Comparison of ENCODE assay signal across 23 cellular contexts in the genomic region with DNA sequence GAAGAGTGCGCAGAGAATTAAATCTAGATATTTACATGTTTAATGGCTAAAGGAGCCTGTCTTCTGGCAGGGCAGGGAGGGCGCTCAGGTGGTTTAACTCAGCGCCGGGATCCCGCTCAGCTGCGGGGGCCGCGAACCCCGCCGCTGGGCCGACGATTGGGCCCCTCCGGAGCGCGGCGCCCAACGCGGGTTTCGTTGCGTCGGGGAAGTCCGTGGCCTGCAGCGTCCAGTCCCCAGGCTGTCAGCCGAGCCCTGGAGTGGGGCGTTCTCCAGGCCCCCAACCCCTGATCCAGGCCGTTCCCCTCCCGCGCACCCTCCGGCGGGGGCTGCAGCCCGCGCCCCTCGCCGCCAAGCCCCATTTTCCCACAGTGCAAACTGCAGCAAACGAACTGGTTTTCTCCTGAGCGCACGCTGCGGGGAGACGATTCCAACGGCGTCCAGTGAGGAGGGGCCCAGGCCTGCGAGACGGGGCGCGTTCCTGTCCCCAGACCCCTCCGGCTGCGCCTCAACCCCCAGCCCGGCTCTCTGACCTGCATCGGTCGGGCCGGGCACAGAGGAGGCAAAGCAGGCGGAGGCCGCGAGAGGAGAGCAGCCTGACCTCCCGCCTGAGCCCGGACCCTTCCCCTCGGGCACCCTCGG. TPM values are rescaled to one million over a fixed set of nuclear protein-coding genes. Genes with fewer than 3 reads are reported as not detected.
DNase-seq lines count a peak whose midpoint lies in the region; ATAC-seq, FAIRE-seq and TF ChIP-seq lines count a peak whose summit lies in the region.
"Had no signal": no experiment of that assay in that cellular context is flagged by ENCODE, and none has a peak within 500 bp of the region (broad histone marks: within the 10 kb centered on the region; RNA-seq: fewer than 3 reads in every experiment).

No MANE protein-coding gene starts in this region.

- H3K79me2 ChIP-seq in SK-N-SH (ENCODE audit: insufficient read depth) (no peaks in the 10 kb centered on the region), keratinocyte (ENCODE audit: control insufficient read depth, insufficient read depth, low read length) (no peaks in the 10 kb centered on the region), Karpas-422 (ENCODE audit: low read length) (no peaks in the 10 kb centered on the region)

- H3K36me3 ChIP-seq in SK-N-SH (replicated peaks in 1 of 2; ENCODE audit: control insufficient read depth in 1 of 2, insufficient read depth in 2 of 2, low read length in 1 of 2) (no peaks in the 10 kb centered on the region), keratinocyte (ENCODE audit: control insufficient read depth in 2 of 2, extremely low read depth in 1 of 2, insufficient read depth in 2 of 2, low read length in 2 of 2) (no peaks in the 10 kb centered on the region), thoracic aorta (no peaks in the 10 kb centered on the region), Karpas-422 (ENCODE audit: insufficient read depth, low read length) (no peaks in the 10 kb centered on the region)
- H3K36me3 ChIP-seq: neutrophil, SJSA1, tibial artery had no signal

- TF ChIP-seq EP300 in SK-N-SH (IDR thresholded peaks at IDR 0.05; ENCODE audit: borderline replicate concordance in 1 of 2, low read depth in 1 of 2, low read length in 1 of 2) = no peak

- FAIRE-seq in keratinocyte (lab: Jason Lieb, UNC) = no peak

- peaks cover 8% of the 10 kb centered on the region for H3F3A ChIP-seq in SK-N-SH (replicated peaks; ENCODE audit: insufficient read depth)

- H3K9me3 ChIP-seq in SK-N-SH (no peaks in the 10 kb centered on the region), keratinocyte (ENCODE audit: control insufficient read depth, low read depth, low read length) (no peaks in the 10 kb centered on the region), thoracic aorta (no peaks in the 10 kb centered on the region), Karpas-422 (ENCODE audit: low read length) (no peaks in the 10 kb centered on the region)
- H3K9me3 ChIP-seq: neutrophil, SJSA1, tibial artery had no signal

- H2AFZ ChIP-seq in SK-N-SH (ENCODE audit: low read depth) = no peak overlapping the region
- no peak overlapping the region for H2AFZ ChIP-seq in keratinocyte (ENCODE audit: control insufficient read depth, low read length)
- H2AFZ ChIP-seq in Karpas-422 (ENCODE audit: low read length) = no peak overlapping the region

- H4K20me1 ChIP-seq in SK-N-SH (ENCODE audit: insufficient read depth) (peaks cover 41% of the 10 kb centered on the region; the same call in 1 of the 2 replicates), keratinocyte (ENCODE audit: control insufficient read depth, extremely low read depth, insufficient read depth, low read length) (no peaks in the 10 kb centered on the region), Karpas-422 (ENCODE audit: insufficient read depth, low read depth, low read length) (no peaks in the 10 kb centered on the region)

- ATAC-seq in SK-N-SH treated with all-trans-retinoic acid at 6 μM for 48 hours = no peak
- ATAC-seq in thoracic aorta (ENCODE audit: insufficient number of reproducible peaks, low FRiP score, low read depth) = no peak
- ATAC-seq in GM21529 (IDR thresholded peaks at IDR 0.05; ENCODE audit: unreplicated experiment) = no peak
- ATAC-seq: activated CD4-positive, alpha-beta T cell treated with anti-CD3 and anti-CD28 coated beads for 36 hours; sciatic nerve had no signal

- TF ChIP-seq CTCF in SK-N-SH (IDR thresholded peaks at IDR 0.05) = no peak
- no peak for TF ChIP-seq CTCF in keratinocyte (optimal IDR thresholded peaks at IDR 0.05 in 1 of 3, IDR thresholded peaks at IDR 0.05 in 1 of 3, conservative IDR thresholded peaks at IDR 0.05 in 1 of 3; ENCODE audit: extremely low read depth in 1 of 3, insufficient read depth in 2 of 3, low read length in 3 of 3)
- no peak for TF ChIP-seq CTCF in thoracic aorta (IDR thresholded peaks at IDR 0.05)

- no peak overlapping the region for H3K4me3 ChIP-seq in SK-N-SH (ENCODE audit: low read depth in 2 of 2, low read length in 1 of 2)
- peak overlapping the region; percentile 45 to 64 (median 51) for H3K4me3 ChIP-seq in keratinocyte (ENCODE audit: control insufficient read depth in 2 of 3, extremely low read depth in 1 of 3, insufficient read depth in 2 of 3, low read depth in 1 of 3, low read length in 3 of 3)
- peak overlapping the region; percentile 18 for H3K4me3 ChIP-seq in thoracic aorta
- no peak overlapping the region for H3K4me3 ChIP-seq in Karpas-422 (ENCODE audit: low read length)
- H3K4me3 ChIP-seq: SJSA1 had no signal

- H3K4me1 ChIP-seq in SK-N-SH (ENCODE audit: control insufficient read depth in 1 of 2, insufficient read depth in 2 of 2, low read depth in 1 of 2, low read length in 1 of 2) = no peaks in the 10 kb centered on the region
- peaks cover 36% of the 10 kb centered on the region for H3K4me1 ChIP-seq in keratinocyte (ENCODE audit: control insufficient read depth, extremely low read depth, insufficient read depth, low read length)
- peaks cover 13 to 29% of the 10 kb centered on the region in 2 donors for H3K4me1 ChIP-seq in thoracic aorta (ENCODE audit: control insufficient read depth in 1 of 2, low read depth in 2 of 2)
- H3K4me1 ChIP-seq in Karpas-422 (ENCODE audit: low read length) = peaks cover 8% of the 10 kb centered on the region

- DNase-seq in SK-N-SH (no peak), astrocyte of the hippocampus (ENCODE audit: low read depth, low spot score) (peak; percentile 33), keratinocyte (ENCODE audit: low read depth, low spot score) (no peak), thoracic aorta (ENCODE audit: low spot score) (no peak), dedifferentiated amniotic fluid mesenchymal stem cell (ENCODE audit: extremely low spot score) (no peak), Karpas-422 (no peak)
- DNase-seq: 8988T; activated CD4-positive, alpha-beta T cell treated with anti-CD3 and anti-CD28 coated beads for 36 hours; activated CD8-positive, alpha-beta memory T cell treated with anti-CD3 and anti-CD28 coated beads, Interleukin-2, amount 50 U/mL, for 48 hours; activated naive CD4-positive, alpha-beta T cell treated with Interleukin-2 at 50 U/mL for 16 hours; dorsolateral prefrontal cortex; foreskin melanocyte; Kasumi-1; NCI-H1417; NK-92 treated with Interleukin-12 subunit alpha and Interleukin-12 subunit beta, amount 100 ng/mL, for 24 hours; tibial artery had no signal

- no peak for TF ChIP-seq RAD21 in SK-N-SH (IDR thresholded peaks at IDR 0.05; ENCODE audit: low read length)

- no peaks in the 10 kb centered on the region for H3K9me2 ChIP-seq in SK-N-SH
- no peaks in the 10 kb centered on the region for H3K9me2 ChIP-seq in Karpas-422 (replicated peaks; ENCODE audit: insufficient read depth, low read length)

- dilution Hi-C loops in keratinocyte (cut with MboI; ENCODE audit: extremely low pct_ligation_motif_present, low sequenced_read_pairs) = no loop called here

- H3K27me3 ChIP-seq in SK-N-SH (ENCODE audit: insufficient read depth) (peaks cover 76% of the 10 kb centered on the region), keratinocyte (ENCODE audit: control insufficient read depth, extremely low read depth, insufficient read depth, low read length) (peaks cover 51% of the 10 kb centered on the region), thoracic aorta (replicated peaks; ENCODE audit: insufficient read depth) (peaks cover 18% of the 10 kb centered on the region), Karpas-422 (ENCODE audit: low read length) (no peaks in the 10 kb centered on the region; the same call in 1 of the 2 replicates)

- peak overlapping the region; percentile 19; the same call in 1 of the 2 replicates for H3K4me2 ChIP-seq in SK-N-SH
- peak overlapping the region; percentile 79 for H3K4me2 ChIP-seq in keratinocyte (ENCODE audit: control insufficient read depth, extremely low read depth, insufficient read depth, low read depth, low read length)
- H3K4me2 ChIP-seq in Karpas-422 (ENCODE audit: low read depth, low read length, poor library complexity, severe bottlenecking) = no peak overlapping the region

- H3K9ac ChIP-seq in SK-N-SH = no peak overlapping the region
- H3K9ac ChIP-seq in keratinocyte (ENCODE audit: control insufficient read depth, extremely low read depth, insufficient read depth, low read length) = peak overlapping the region; percentile 71
- H3K9ac ChIP-seq in Karpas-422 (ENCODE audit: low read length) = no peak overlapping the region

- no peak overlapping the region for H3K27ac ChIP-seq in SK-N-SH (ENCODE audit: low read depth in 2 of 2, low read length in 1 of 2)
- peak overlapping the region; percentile 86 for H3K27ac ChIP-seq in keratinocyte (ENCODE audit: control insufficient read depth, insufficient read depth, low read length)
- H3K27ac ChIP-seq in thoracic aorta = no peak overlapping the region
- no peak overlapping the region for H3K27ac ChIP-seq in Karpas-422 (ENCODE audit: low read length)
- H3K27ac ChIP-seq: dorsolateral prefrontal cortex, neutrophil, SJSA1, tibial artery had no signal

- POLR2A ChIA-PET in SK-N-SH (lab: Yijun Ruan, JAX) = no interaction called here

- CTCF ChIA-PET in SK-N-SH (lab: Yijun Ruan, JAX) = interaction anchor here (0.7 to 2.8 kb wide), 2 partner anchors 18 to 76 kb away, joined by 3 to 10 read pairs; no protein-coding TSS in a partner anchor

- H3K9me1 ChIP-seq in keratinocyte (ENCODE audit: control insufficient read depth, extremely low read depth, insufficient read depth, low read length) = no peaks in the 10 kb centered on the region

- WGBS in SK-N-SH (ENCODE audit: low lambda C conversion rate) = no CpG with 5 or more reads among the region's 58 CpGs

TF ChIP-seq in SK-N-SH, 30 proteins besides CTCF, POLR2A, EP300 and RAD21:
- no peak for TF ChIP-seq TAF1 (IDR thresholded peaks at IDR 0.05; ENCODE audit: borderline replicate concordance, low read depth, low read length)
- TF ChIP-seq EZH2phosphoT487 (IDR thresholded peaks at IDR 0.05; ENCODE audit: borderline replicate concordance, low read depth) = 0 out of 2 replicates have a peak, but pooled peaks have one; percentile 82

TF ChIP-seq in SK-N-SH treated with all-trans-retinoic acid at 6 μM for 48 hours, 23 proteins besides CTCF, POLR2A, EP300 and RAD21 (continues in another document):
- no peak for TF ChIP-seq ZFP3 (CRISPR knock-in tag; IDR thresholded peaks at IDR 0.05)

RNA-seq across cellular contexts. Expression of gene ONECUT3, which starts 4.5 kb away (rescaled TPM):
- not detected in 2 replicates for polyA plus RNA-seq in SK-N-SH (2012; rRNA removed)
- polyA plus RNA-seq in SK-N-SH (2012; cell fraction: cytosol; rRNA removed) = not detected in 2 replicates
- not detected in 2 replicates for polyA plus RNA-seq in SK-N-SH (2012; cell fraction: nucleus; rRNA removed)
- polyA plus RNA-seq in keratinocyte = under 0.01 to 0.01 TPM in 2 of 3 replicates, not detected in the other
- 0.40 TPM for polyA plus RNA-seq in keratinocyte (2011; ENCODE audit: low read depth)
- polyA plus RNA-seq in keratinocyte (2011; cell fraction: cytosol; rRNA removed) = not detected in 2 replicates
- polyA plus RNA-seq in keratinocyte (2011; cell fraction: nucleus; rRNA removed) = 0.03 and 0.04 TPM in 2 replicates
- 0.54 TPM in 1 of 2 replicates, not detected in the other for polyA plus RNA-seq in keratinocyte (2012; ENCODE audit: low replicate concordance)
- polyA minus RNA-seq in keratinocyte = not detected in 3 replicates
- polyA minus RNA-seq in keratinocyte (2011; cell fraction: cytosol; rRNA and poly(A)+ RNA removed) = not detected
- polyA minus RNA-seq in keratinocyte (2011; cell fraction: nucleus; rRNA and poly(A)+ RNA removed) = not detected in 2 replicates
- under 1 TPM in 1 of 2 donors, not detected in 1; 0.42 TPM for total RNA-seq in thoracic aorta
- total RNA-seq in Karpas-422 (2014; rRNA removed; shearing (Covaris generic); ENCODE audit: low replicate concordance) = not detected in 2 replicates
- total RNA-seq: activated CD4-positive, alpha-beta T cell treated with anti-CD3 and anti-CD28 coated beads for 36 hours; CD4-positive, CD25-positive, alpha-beta regulatory T cell; dorsolateral prefrontal cortex; lower leg skin; sciatic nerve; SJSA1 had no signal
- polyA plus RNA-seq: CD4-positive, CD25-positive, alpha-beta regulatory T cell had no signal

Comparison
In these comparisons a context has a peak if more than half of its experiments do, and no peak if none do; other contexts are left out.
1. H3K4me3 ChIP-seq: peak in keratinocyte (3 of 3) and thoracic aorta (single experiment); none in SK-N-SH (0 of 2) and Karpas-422 (single experiment).